In the genomic region with DNA sequence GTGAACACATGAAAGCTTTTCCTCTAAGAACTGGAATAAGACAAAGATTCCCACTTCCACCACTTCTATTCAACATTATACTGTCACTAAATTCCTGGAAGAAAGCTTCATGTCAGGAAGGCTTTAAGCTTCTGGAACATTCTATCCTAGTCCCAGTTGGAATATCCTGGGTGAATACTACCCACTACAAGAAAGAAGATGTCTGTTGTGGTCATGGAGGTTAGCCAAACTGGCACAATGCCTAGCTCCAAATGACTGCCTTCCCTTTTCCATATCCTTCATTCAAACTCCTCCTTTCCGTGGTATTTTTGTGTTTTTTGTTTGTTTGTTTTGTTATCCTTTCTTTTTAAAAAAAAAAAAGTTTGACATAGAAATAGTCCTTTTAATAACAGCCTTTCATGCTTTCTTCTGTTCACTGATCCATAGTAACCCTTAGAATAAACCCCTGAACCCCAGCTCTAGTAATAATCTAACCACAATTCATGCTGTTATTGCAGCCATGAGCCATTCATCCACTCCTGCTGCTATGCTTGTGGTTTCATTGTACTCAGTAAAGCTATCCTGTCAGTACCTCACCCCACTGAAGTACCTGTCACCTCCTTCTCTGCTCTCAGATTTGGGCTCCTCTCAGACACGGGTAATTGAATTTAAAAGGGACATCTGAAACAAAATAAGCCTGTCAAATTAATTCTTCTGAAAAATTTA, we compare ENCODE assay signal across 17 cellular contexts.
A peak's percentile ranks its signal among the peaks of the same experiment; 100 is the strongest.
DNase-seq lines count a peak whose midpoint lies in the region; ATAC-seq lines count a peak whose summit lies in the region.
"Had no signal": no experiment of that assay in that cellular context is flagged by ENCODE, and none has a peak within 500 bp of the region (broad histone marks: within the 10 kb centered on the region; RNA-seq: fewer than 3 reads in every experiment).

No MANE protein-coding gene starts in this region.

- H3K4me3 ChIP-seq in Jurkat, Clone E6-1 (ENCODE audit: low read length) = no peak overlapping the region
- H3K4me3 ChIP-seq: SJCRH30 had no signal

- in situ Hi-C loops in SK-MEL-5 (cut with HindIII; ENCODE audit: low pct_unique_long_range_greater_than_20kb, low sequenced_read_pairs) = no loop called here

- no peak for ATAC-seq in GM21619 (IDR thresholded peaks at IDR 0.05; ENCODE audit: unreplicated experiment)
- ATAC-seq: PC-3 had no signal

- DNase-seq in NCI-H2029 treated with DMSO at 0.1 percent for 48 hours (lab: John Stamatoyannopoulos, UW) = peak; percentile 28
- DNase-seq in NCI-H2029 (lab: John Stamatoyannopoulos, UW) = no peak
- peak; percentile 25 for DNase-seq in Jurkat, Clone E6-1 (ENCODE audit: low read depth, low spot score)
- peak; percentile 30 for DNase-seq in SK-MEL-5 (ENCODE audit: low read depth, low spot score)
- peak; percentile 5 for DNase-seq in foreskin melanocyte
- no peak for DNase-seq in putamen (ENCODE audit: low spot score)
- DNase-seq in GM19240 (ENCODE audit: insufficient read length, low spot score) = no peak
- DNase-seq: AML-193, GDM1, H9, NCI-H1436, NCI-H2081 treated with DMSO at 0.1 percent for 48 hours, NCI-H226, NCI-H526, SJCRH30 had no signal

Comparison
In these comparisons a context has a peak if more than half of its experiments do, and no peak if none do; other contexts are left out.
1. DNase-seq: peak in NCI-H2029 treated with DMSO at 0.1 percent for 48 hours (single experiment), Jurkat, Clone E6-1 (single experiment), SK-MEL-5 (single experiment) and foreskin melanocyte (single experiment); none in NCI-H2029 (single experiment), putamen (single experiment) and GM19240 (single experiment).